In genomic region chr15:40498418-40498817, GRCh38 we compare ENCODE assay signal across 19 cellular contexts. TPM values are rescaled to one million over a fixed set of nuclear protein-coding genes. Genes with fewer than 3 reads are reported as not detected.
DNase-seq lines count a peak whose midpoint lies in the region; ATAC-seq, FAIRE-seq and TF ChIP-seq lines count a peak whose summit lies in the region.
"Had no signal": no experiment of that assay in that cellular context is flagged by ENCODE, and none has a peak within 500 bp of the region (broad histone marks: within the 10 kb centered on the region; RNA-seq: fewer than 3 reads in every experiment).

No MANE protein-coding gene starts in this region.

- H2AK5ac ChIP-seq in mesendoderm (ENCODE audit: low read length): no peak overlapping the region

- H3K9me3 ChIP-seq in A549 (no peaks in the 10 kb centered on the region), fibroblast of lung (ENCODE audit: control insufficient read depth, insufficient read depth, low read depth, low read length) (no peaks in the 10 kb centered on the region), OCI-LY7 (ENCODE audit: low read length) (no peaks in the 10 kb centered on the region)
- H3K9me3 ChIP-seq: colonic mucosa had no signal

- H2AFZ ChIP-seq in fibroblast of lung (ENCODE audit: low read length): no peak overlapping the region
- no peak overlapping the region for H2AFZ ChIP-seq in OCI-LY7 (ENCODE audit: low read length)

- H2BK15ac ChIP-seq in mesendoderm (replicated peaks; ENCODE audit: low read depth): no peak overlapping the region

- H3K27ac ChIP-seq in A549: no peak overlapping the region
- no peak overlapping the region for H3K27ac ChIP-seq in fibroblast of lung (ENCODE audit: insufficient read depth, low read length)
- no peak overlapping the region for H3K27ac ChIP-seq in OCI-LY7 (ENCODE audit: low read depth, low read length, poor library complexity, severe bottlenecking)
- no peak overlapping the region for H3K27ac ChIP-seq in mesendoderm (ENCODE audit: low read depth, low read length)
- H3K27ac ChIP-seq: colonic mucosa had no signal

- no peak overlapping the region for H2BK5ac ChIP-seq in mesendoderm (ENCODE audit: low read length)

- no peak overlapping the region for H3K23ac ChIP-seq in mesendoderm (ENCODE audit: low read length)

- intact Hi-C loops in OCI-LY7 (cut with micrococcal nuclease; ENCODE audit: unreplicated experiment): no loop called here

- no peak overlapping the region for H4K5ac ChIP-seq in mesendoderm (ENCODE audit: low read length)

- no peak overlapping the region for H4K8ac ChIP-seq in mesendoderm (ENCODE audit: low read depth, low read length)

- H3K27me3 ChIP-seq in fibroblast of lung (ENCODE audit: control insufficient read depth, insufficient read depth, low read length) (peaks cover 17% of the 10 kb centered on the region), mesendoderm (ENCODE audit: insufficient read depth, low read length, poor library complexity) (no peaks in the 10 kb centered on the region)
- H3K27me3 ChIP-seq: colonic mucosa had no signal

- no TSS peak for BruUV-seq in OCI-LY7 (replicated peaks; lab: Mats Ljungman, UMichigan)

- H3K18ac ChIP-seq in mesendoderm (ENCODE audit: low read length): no peak overlapping the region

- FAIRE-seq in A549 (lab: Jason Lieb, UNC): no peak
- FAIRE-seq in H54 (lab: Jason Lieb, UNC): peak; percentile 96

- 21% methylated on average over 5 of the region's 5 CpGs for WGBS in A549 (ENCODE audit: missing lambda C conversion rate)
- WGBS in mesendoderm (ENCODE audit: extremely low coverage, insufficient coverage, low lambda C conversion rate): no CpG with 5 or more reads among the region's 5 CpGs

- no peaks in the 10 kb centered on the region for H3K36me3 ChIP-seq in fibroblast of lung (ENCODE audit: control insufficient read depth, insufficient read depth, low read length)
- H3K36me3 ChIP-seq in OCI-LY7 (ENCODE audit: insufficient read depth, low read length): no peaks in the 10 kb centered on the region
- no peaks in the 10 kb centered on the region for H3K36me3 ChIP-seq in mesendoderm (ENCODE audit: control insufficient read depth, insufficient read depth, low read length)
- H3K36me3 ChIP-seq: colonic mucosa had no signal

- peak; percentile 56 to 62; a peak in 4 of 6 replicates for ATAC-seq in A549
- ATAC-seq in GM21825 (IDR thresholded peaks at IDR 0.05; ENCODE audit: unreplicated experiment): no peak
- ATAC-seq: activated CD8-positive, alpha-beta T cell treated with anti-CD3 and anti-CD28 coated beads for 36 hours; CD8-positive, alpha-beta T cell; natural killer cell treated with Interleukin-12 subunit alpha and Interleukin-12 subunit beta and Interleukin-15 and Interleukin-18, amount 100 ng/mL, for 72 hours; T-helper 17 cell had no signal

- TF ChIP-seq CTCF in A549 (IDR thresholded peaks at IDR 0.05) (no peak), fibroblast of lung (conservative IDR thresholded peaks at IDR 0.05 in 1 of 2, IDR thresholded peaks at IDR 0.05 in 1 of 2; ENCODE audit: low read depth in 1 of 2, low read length in 2 of 2) (no peak), OCI-LY7 (conservative IDR thresholded peaks at IDR 0.05; ENCODE audit: low read length) (no peak)

- TF ChIP-seq RAD21 in A549 (conservative IDR thresholded peaks at IDR 0.05 in 1 of 2, IDR thresholded peaks at IDR 0.05 in 1 of 2): no peak

- peaks cover 9% of the 10 kb centered on the region; the same call in 1 of the 3 replicates for H3K4me1 ChIP-seq in A549
- peaks cover 2% of the 10 kb centered on the region for H3K4me1 ChIP-seq in fibroblast of lung (ENCODE audit: control insufficient read depth, extremely low read depth, insufficient read depth, low read length)
- H3K4me1 ChIP-seq in OCI-LY7 (ENCODE audit: insufficient read depth, low read length, poor library complexity, severe bottlenecking): no peaks in the 10 kb centered on the region
- no peaks in the 10 kb centered on the region for H3K4me1 ChIP-seq in mesendoderm (ENCODE audit: control insufficient read depth, low read depth, low read length)
- H3K4me1 ChIP-seq: colonic mucosa had no signal

- H3K4me2 ChIP-seq in A549: no peak overlapping the region
- H3K4me2 ChIP-seq in fibroblast of lung (ENCODE audit: extremely low read depth, insufficient read depth, low read length): no peak overlapping the region
- no peak overlapping the region for H3K4me2 ChIP-seq in OCI-LY7 (ENCODE audit: low read length)
- H3K4me2 ChIP-seq in mesendoderm (ENCODE audit: low read length): no peak overlapping the region

- no peak overlapping the region for H3K4ac ChIP-seq in mesendoderm (ENCODE audit: low read depth, low read length)

- TF ChIP-seq EP300 in A549 (IDR thresholded peaks at IDR 0.05): no peak

- H3K79me1 ChIP-seq in mesendoderm (ENCODE audit: low read length): no peaks in the 10 kb centered on the region

- H4K20me1 ChIP-seq in fibroblast of lung (ENCODE audit: control insufficient read depth, extremely low read depth, insufficient read depth, low read length): no peaks in the 10 kb centered on the region
- no peaks in the 10 kb centered on the region for H4K20me1 ChIP-seq in OCI-LY7 (ENCODE audit: insufficient read depth, low read length)

- CTCF ChIA-PET in A549 (lab: Yijun Ruan, JAX): no interaction called here
- CTCF ChIA-PET in OCI-LY7 (lab: Charles Lee; ENCODE audit: unreplicated experiment): no interaction called here

- no peaks in the 10 kb centered on the region for H3K79me2 ChIP-seq in fibroblast of lung (ENCODE audit: control insufficient read depth, insufficient read depth, low read length)
- H3K79me2 ChIP-seq in OCI-LY7 (ENCODE audit: insufficient read depth, low read depth, low read length): no peaks in the 10 kb centered on the region
- H3K79me2 ChIP-seq in mesendoderm (ENCODE audit: control insufficient read depth, insufficient read depth, low read length): no peaks in the 10 kb centered on the region

- POLR2A ChIA-PET in A549 (lab: Yijun Ruan, JAX) (interaction anchor here (0.5 kb wide), 1 partner anchor 85 kb away, joined by 3 read pairs; no protein-coding TSS in a partner anchor), OCI-LY7 (lab: Charles Lee) (no interaction called here)

- no peak overlapping the region for H2BK120ac ChIP-seq in mesendoderm (ENCODE audit: low read depth, low read length)

- H3K56ac ChIP-seq in mesendoderm (ENCODE audit: low read length): no peak overlapping the region

- H3K9ac ChIP-seq in fibroblast of lung (ENCODE audit: insufficient read depth, low read length): no peak overlapping the region
- H3K9ac ChIP-seq in mesendoderm (ENCODE audit: low read length): no peak overlapping the region

- TF ChIP-seq POLR2A in A549 (IDR thresholded peaks at IDR 0.05; ENCODE audit: low read length): no peak
- no peak for TF ChIP-seq POLR2A in H54 (IDR thresholded peaks at IDR 0.05; ENCODE audit: low read depth, low read length)

- H3K9me2 ChIP-seq in OCI-LY7 (ENCODE audit: insufficient read depth, low read length): no peaks in the 10 kb centered on the region

- no peak overlapping the region for H3K4me3 ChIP-seq in A549
- no peak overlapping the region for H3K4me3 ChIP-seq in fibroblast of lung (replicated peaks in 1 of 4; ENCODE audit: control extremely low read depth in 1 of 4, insufficient read depth in 1 of 4, low read depth in 3 of 4, low read length in 4 of 4)
- no peak overlapping the region for H3K4me3 ChIP-seq in OCI-LY7 (ENCODE audit: low read depth, low read length, poor library complexity, severe bottlenecking)
- H3K4me3 ChIP-seq in mesendoderm (ENCODE audit: low read length): no peak overlapping the region
- H3K4me3 ChIP-seq: colonic mucosa had no signal

- no peak for DNase-seq in A549 (ENCODE audit: low read depth in 1 of 2, low spot score in 1 of 2)
- peak; percentile 73 for DNase-seq in H54 (ENCODE audit: insufficient read length, low spot score)
- DNase-seq in RKO (ENCODE audit: low spot score): peak; percentile 19
- DNase-seq in fibroblast of lung (ENCODE audit: low read depth in 2 of 2): peak; percentile 45 to 80
- DNase-seq in D341Med (ENCODE audit: low spot score): no peak
- DNase-seq in OCI-LY7 (ENCODE audit: low spot score): no peak
- DNase-seq in mesendoderm: no peak
- DNase-seq: activated CD8-positive, alpha-beta T cell treated with anti-CD3 and anti-CD28 coated beads for 36 hours; activated naive CD4-positive, alpha-beta T cell; activated T-cell treated with anti-CD3 and anti-CD28 coated beads, Interleukin-2, amount 50 U/mL, for 1 hour; CD8-positive, alpha-beta T cell; colonic mucosa; DMS53; foreskin melanocyte; NCI-H1417; NCI-H69; T-helper 17 cell had no signal

TF ChIP-seq in A549, 52 proteins besides CTCF, POLR2A, EP300 and RAD21 (continues in another document):
- TF ChIP-seq HES2 (IDR thresholded peaks at IDR 0.05) (no peak), NFE2L2 (conservative IDR thresholded peaks at IDR 0.05; ENCODE audit: low read length) (no peak), CHD4 (IDR thresholded peaks at IDR 0.05; ENCODE audit: borderline replicate concordance) (no peak)

RNA-seq across cellular contexts. Expression of gene CHST14, which starts 27.6 kb away (rescaled TPM):
- polyA plus RNA-seq in A549 (2011; rRNA removed): 8.6 and 9.8 TPM in 2 replicates
- polyA plus RNA-seq in A549 (2012; cell fraction: cytosol; rRNA removed): 9.0 and 11.9 TPM in 2 replicates
- 12.5 and 13.2 TPM in 2 replicates for polyA plus RNA-seq in A549 (2012; cell fraction: nucleus; rRNA removed)
- 8.7 to 11.0 TPM (median 10.8 TPM) in 3 replicates for polyA plus RNA-seq in A549 (2017; fragmentation: RNase III; extraction: RNeasy Plus Mini Kit Qiagen cat#74134 plus additional on column Dnase treatment)
- polyA minus RNA-seq in A549 (2011; rRNA and poly(A)+ RNA removed): 9.0 and 9.4 TPM in 2 replicates
- 6.7 and 7.4 TPM in 2 replicates for total RNA-seq in fibroblast of lung
- polyA plus RNA-seq in fibroblast of lung: 18.1 and 18.8 TPM in 2 replicates
- 29.5 and 30.1 TPM in 2 replicates for polyA plus RNA-seq in fibroblast of lung (2012)
- 24.2 and 28.1 TPM in 2 replicates for polyA minus RNA-seq in fibroblast of lung (ENCODE audit: low replicate concordance)
- total RNA-seq in OCI-LY7 (2014; rRNA removed; shearing (Covaris generic)): 5.6 and 7.3 TPM in 2 replicates
- 13.6 and 15.3 TPM in 2 replicates for total RNA-seq in OCI-LY7 (2022)
- 12.4 TPM for polyA plus RNA-seq in mesendoderm (2013, experiment 1 of 2)
- polyA plus RNA-seq in mesendoderm (2013, experiment 2 of 2): 12.4 TPM

RNA-seq across cellular contexts. Expression of gene BAHD1, which starts 57.7 kb away (rescaled TPM):
- 2.3 and 2.8 TPM in 2 replicates for polyA plus RNA-seq in A549 (2011; rRNA removed)
- 3.7 and 4.5 TPM in 2 replicates for polyA plus RNA-seq in A549 (2012; cell fraction: cytosol; rRNA removed)
- polyA plus RNA-seq in A549 (2012; cell fraction: nucleus; rRNA removed): 10.4 and 10.7 TPM in 2 replicates
- 10.1 to 11.1 TPM (median 10.9 TPM) in 3 replicates for polyA plus RNA-seq in A549 (2017; fragmentation: RNase III; extraction: RNeasy Plus Mini Kit Qiagen cat#74134 plus additional on column Dnase treatment)
- 2.7 and 3.5 TPM in 2 replicates for polyA minus RNA-seq in A549 (2011; rRNA and poly(A)+ RNA removed)
- 4.4 and 5.6 TPM in 2 replicates for total RNA-seq in fibroblast of lung
- 3.3 and 4.7 TPM in 2 replicates for polyA plus RNA-seq in fibroblast of lung
- 7.9 and 10.5 TPM in 2 replicates for polyA plus RNA-seq in fibroblast of lung (2012)
- 9.8 and 14.9 TPM in 2 replicates for polyA minus RNA-seq in fibroblast of lung (ENCODE audit: low replicate concordance)
- 14.6 and 15.0 TPM in 2 replicates for total RNA-seq in OCI-LY7 (2014; rRNA removed; shearing (Covaris generic))
- 22.3 TPM in 2 replicates for total RNA-seq in OCI-LY7 (2022)
- polyA plus RNA-seq in mesendoderm (2013, experiment 1 of 2): 19.9 TPM
- polyA plus RNA-seq in mesendoderm (2013, experiment 2 of 2): 20.3 TPM

Comparison
In these comparisons a context has a peak if more than half of its experiments do, and no peak if none do; other contexts are left out.
1. DNase-seq: peak in H54 (single experiment), RKO (single experiment) and fibroblast of lung (2 of 2); none in A549 (0 of 2), D341Med (single experiment), OCI-LY7 (single experiment) and mesendoderm (single experiment).